ENCODE assay signal across 1 cellular context in genomic region chr5:160473736-160474483, GRCh38.
TF ChIP-seq lines count a peak whose summit lies in the region.

No MANE protein-coding gene starts in this region.

TF ChIP-seq in HepG2, 621 proteins besides CTCF, POLR2A, EP300 and RAD21:
- TF ChIP-seq TEF (CRISPR knock-in tag; IDR thresholded peaks at IDR 0.05) (no peak), CHD4 (IDR thresholded peaks at IDR 0.05; ENCODE audit: borderline replicate concordance, low read length) (no peak), RFX5 (IDR thresholded peaks at IDR 0.05; ENCODE audit: low read depth, low read length) (no peak), ZUFSP (CRISPR knock-in tag; IDR thresholded peaks at IDR 0.05; ENCODE audit: borderline replicate concordance) (no peak)
TF ChIP-seq in HepG2: peak in this region for 0.
